ENCODE assay signal across 8 cellular contexts in the genomic region with DNA sequence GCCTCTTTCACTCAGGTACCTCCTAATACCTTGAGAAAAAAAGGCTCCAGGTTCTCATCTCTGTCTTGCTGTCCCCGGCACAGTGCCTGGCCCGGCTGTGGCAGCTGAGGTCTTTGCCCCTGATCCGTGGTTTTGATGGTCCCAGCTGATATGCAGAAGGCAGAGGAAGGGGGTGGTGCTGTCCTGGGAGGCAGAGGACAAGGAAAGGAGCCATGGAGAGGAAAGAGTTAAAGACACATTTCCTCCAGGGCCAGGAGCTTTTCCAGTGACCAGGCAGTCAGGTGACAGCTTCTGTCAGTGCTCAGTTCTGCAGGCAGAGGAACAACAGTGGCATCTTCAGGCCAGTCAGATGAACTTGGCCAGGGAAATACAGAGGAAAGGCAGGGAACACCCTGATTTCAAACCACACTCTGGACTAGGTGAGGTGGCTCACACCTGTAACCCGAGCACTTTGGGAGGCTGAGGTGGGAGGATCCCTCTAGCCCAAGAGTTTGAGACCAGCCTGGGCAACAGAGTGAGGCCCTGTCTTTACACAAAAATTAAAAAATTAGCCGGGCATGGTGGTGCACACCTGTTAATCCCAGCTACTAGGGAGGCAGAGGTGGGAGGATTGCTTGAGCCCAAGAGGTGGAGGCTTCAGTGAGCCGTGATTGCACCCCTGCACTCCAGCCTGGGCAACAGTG. TPM values are rescaled to one million over a fixed set of nuclear protein-coding genes. Genes with fewer than 3 reads are reported as not detected.
DNase-seq lines count a peak whose midpoint lies in the region; ATAC-seq and TF ChIP-seq lines count a peak whose summit lies in the region.

No MANE protein-coding gene starts in this region.

- dilution Hi-C loops in IMR-90 (cut with HindIII; ENCODE audit: low sequenced_read_pairs, unreplicated experiment), result no loop called here

- peaks cover 0 to 22% of the 10 kb centered on the region in 2 experiments; a peak in 2 of 4 replicates for H3K79me1 ChIP-seq in IMR-90 (ENCODE audit: low read depth in 1 of 2, low read length in 2 of 2)

- no peak for TF ChIP-seq CTCF in Calu3 (IDR thresholded peaks at IDR 0.05; ENCODE audit: unreplicated experiment)
- TF ChIP-seq CTCF in IMR-90 (conservative IDR thresholded peaks at IDR 0.05; ENCODE audit: low read depth, low read length), result peak; percentile 73
- peak in 4 of 7 experiments; percentile 8 to 55 (median 30) for TF ChIP-seq CTCF in stomach (IDR thresholded peaks at IDR 0.05)

- H3K14ac ChIP-seq in IMR-90 (replicated peaks; ENCODE audit: low read depth, low read length), result 0 out of 2 replicates have a peak overlapping the region, but pooled peaks have one; percentile 10

- peaks cover 7% of the 10 kb centered on the region for H3K4me1 Mint-ChIP-seq in Calu3 (ENCODE audit: low read depth, unreplicated experiment)

- H3K9me1 ChIP-seq in IMR-90 (ENCODE audit: insufficient read depth, low read length), result no peaks in the 10 kb centered on the region

- H4K8ac ChIP-seq in IMR-90 (ENCODE audit: low read depth in 2 of 2, low read length in 2 of 2), result no peak overlapping the region

- H3K9me3 ChIP-seq in IMR-90 (ENCODE audit: control insufficient read depth, insufficient read depth, low read length) (no peaks in the 10 kb centered on the region), stomach (no peaks in the 10 kb centered on the region)

- TF ChIP-seq POLR2A in IMR-90 (IDR thresholded peaks at IDR 0.05; ENCODE audit: low read depth, low read length), result no peak
- no peak for TF ChIP-seq POLR2A in stomach (IDR thresholded peaks at IDR 0.05)

- no peak overlapping the region for H2AK5ac ChIP-seq in IMR-90 (ENCODE audit: low read depth, low read length)

- 0 out of 2 replicates have a peak overlapping the region, but pooled peaks have one; percentile 4 for H2BK120ac ChIP-seq in IMR-90 (ENCODE audit: low read depth, low read length)

- no peak overlapping the region for H3K27ac Mint-ChIP-seq in Calu3 (ENCODE audit: unreplicated experiment)

- H3K27ac ChIP-seq in IMR-90 (ENCODE audit: insufficient read depth, low read length), result no peak overlapping the region
- no peak overlapping the region for H3K27ac ChIP-seq in stomach

- in situ Hi-C loops in IMR-90 (cut with MboI; ENCODE audit: low sequenced_read_pairs), result loop anchor here (5.0 to 10.0 kb wide), 3 partner anchors 202 to 625 kb away; no protein-coding TSS in a partner anchor

- H3K9ac ChIP-seq in IMR-90 (ENCODE audit: low read depth, low read length), result no peak overlapping the region

- peak; percentile 87 for TF ChIP-seq RAD21 in IMR-90 (IDR thresholded peaks at IDR 0.05; ENCODE audit: low read length)

- BruUV-seq in Calu3 (replicated peaks; lab: Mats Ljungman, UMichigan) (no TSS peak), IMR-90 (replicated peaks; lab: Mats Ljungman, UMichigan) (no TSS peak)

- H3K9me3 Mint-ChIP-seq in Calu3 (ENCODE audit: low read depth, unreplicated experiment), result no peaks in the 10 kb centered on the region

- no peak overlapping the region for H3K56ac ChIP-seq in IMR-90 (ENCODE audit: extremely low read depth, insufficient read depth, low read length)

- no peak overlapping the region for H4K91ac ChIP-seq in IMR-90 (ENCODE audit: insufficient read depth, low read depth, low read length)

- CTCF ChIA-PET in Calu3 (lab: Charles Lee), result interaction anchor here (1.2 to 2.2 kb wide), 2 partner anchors 203 to 463 kb away, joined by 3 to 41 read pairs; no protein-coding TSS in a partner anchor
- CTCF ChIA-PET in IMR-90 (lab: Yijun Ruan, JAX), result interaction anchor here (0.6 to 2.4 kb wide), 10 partner anchors 18 to 632 kb away, joined by 3 to 18 read pairs (median 4); no protein-coding TSS in a partner anchor

- no peak overlapping the region for H3K23ac ChIP-seq in IMR-90 (ENCODE audit: low read depth, low read length)

- peak overlapping the region; percentile 53 for H2AFZ ChIP-seq in IMR-90 (replicated peaks; ENCODE audit: low read length, poor library complexity)

- H3K4me3 ChIP-seq in IMR-90 (ENCODE audit: insufficient read depth, low read depth, low read length) (no peak overlapping the region), stomach (no peak overlapping the region)

- H3K4me1 ChIP-seq in IMR-90 (ENCODE audit: control insufficient read depth, insufficient read depth, low read length) (peaks cover 1% of the 10 kb centered on the region), stomach (peaks cover 13 to 40% (median 27%) of the 10 kb centered on the region in 4 donors)

- H3K27me3 ChIP-seq in IMR-90 (ENCODE audit: control insufficient read depth, insufficient read depth, low read length), result no peaks in the 10 kb centered on the region
- H3K27me3 ChIP-seq in stomach, result no peaks in the 10 kb centered on the region

- no peak overlapping the region for H3K4me3 Mint-ChIP-seq in Calu3 (ENCODE audit: low read depth, unreplicated experiment)

- POLR2A ChIA-PET in IMR-90 (lab: Charles Lee; ENCODE audit: unreplicated experiment), result no interaction called here

- no peak overlapping the region for H3K18ac ChIP-seq in IMR-90 (ENCODE audit: low read depth, low read length)

- H4K20me1 ChIP-seq in IMR-90 (ENCODE audit: insufficient read depth, low read length), result peaks cover 2% of the 10 kb centered on the region; the same call in 1 of the 2 replicates

- DNase-seq in Calu3 (peak; percentile 45), IMR-90 (peak; percentile 76), RPMI8226 (peak; percentile 18), fibroblast of peridontal ligament (ENCODE audit: extremely low read depth) (peak; percentile 72), stomach (peak; percentile 39)
- no peak for DNase-seq in stimulated activated CD4-positive, alpha-beta T cell treated with anti-CD3 and anti-CD28 coated beads, Interleukin-4, amount 100 ng/mL, for 1 hour

- WGBS in IMR-90 (ENCODE audit: extremely low coverage in 2 of 2, insufficient read length in 1 of 2), 2 experiments, result no CpG with 5 or more reads among the region's 6 CpGs
- WGBS in stomach, 5 donors, result 70 to 81% (median 77%) methylated on average over 6 of the region's 6 CpGs

- H2BK15ac ChIP-seq in IMR-90 (ENCODE audit: low read depth, low read length), result no peak overlapping the region

- no peak overlapping the region for H3K4me2 ChIP-seq in IMR-90 (ENCODE audit: low read depth, low read length)

- H2BK5ac ChIP-seq in IMR-90 (ENCODE audit: low read depth, low read length, poor library complexity, severe bottlenecking), result no peak overlapping the region

- TF ChIP-seq EP300 in stomach (IDR thresholded peaks at IDR 0.05), result no peak

- peaks cover 30% of the 10 kb centered on the region for H3K36me3 Mint-ChIP-seq in Calu3 (ENCODE audit: insufficient read depth, unreplicated experiment)

- ATAC-seq in IMR-90 (ENCODE audit: low read depth) (0 out of 2 replicates have a peak, but pooled peaks have one; percentile 6), GM21447 (IDR thresholded peaks at IDR 0.05; ENCODE audit: unreplicated experiment) (no peak), GM18909 (IDR thresholded peaks at IDR 0.05; ENCODE audit: poor library complexity, unreplicated experiment) (no peak)

- no peaks in the 10 kb centered on the region for H3K27me3 Mint-ChIP-seq in Calu3 (ENCODE audit: unreplicated experiment)

- no peaks in the 10 kb centered on the region for H3K36me3 ChIP-seq in IMR-90 (ENCODE audit: control insufficient read depth, insufficient read depth, low read length)
- H3K36me3 ChIP-seq in stomach, result no peaks in the 10 kb centered on the region

- H3K4ac ChIP-seq in IMR-90 (ENCODE audit: low read depth, low read length), result 0 out of 2 replicates have a peak overlapping the region, but pooled peaks have one; percentile 5

- intact Hi-C loops in Calu3 (cut with micrococcal nuclease; ENCODE audit: unreplicated experiment) (loop anchor here (1.0 to 2.0 kb wide), 2 partner anchors 181 to 462 kb away; no protein-coding TSS in a partner anchor), IMR-90 (cut with micrococcal nuclease) (loop anchor here (1.0 to 2.0 kb wide), 3 partner anchors 203 to 632 kb away; no protein-coding TSS in a partner anchor), stomach (cut with DNase I; ENCODE audit: low total_unique reads) (no loop called here)

- no peak overlapping the region for H2BK20ac ChIP-seq in IMR-90 (ENCODE audit: low read depth, low read length)

- peak overlapping the region; percentile 73 for H2AK9ac ChIP-seq in IMR-90 (replicated peaks; ENCODE audit: low read depth, low read length, poor library complexity)

- H4K5ac ChIP-seq in IMR-90 (ENCODE audit: low read depth, low read length), result no peak overlapping the region

TF ChIP-seq in IMR-90, 13 proteins besides CTCF, POLR2A, EP300 and RAD21 (continues in another document):
- TF ChIP-seq MXI1 (IDR thresholded peaks at IDR 0.05; ENCODE audit: borderline replicate concordance, low read depth, low read length), result no peak
- no peak for TF ChIP-seq RCOR1 (IDR thresholded peaks at IDR 0.05; ENCODE audit: insufficient replicate concordance, low read length)
- peak; percentile 85 for TF ChIP-seq SMC3 (IDR thresholded peaks at IDR 0.05; ENCODE audit: low read depth, low read length)
- TF ChIP-seq MAFK (IDR thresholded peaks at IDR 0.05; ENCODE audit: low read depth, low read length), result no peak
- TF ChIP-seq MAZ (IDR thresholded peaks at IDR 0.05; ENCODE audit: borderline replicate concordance, low read depth, low read length), result no peak
- no peak for TF ChIP-seq RFX5 (IDR thresholded peaks at IDR 0.05; ENCODE audit: low read depth, low read length)
- TF ChIP-seq BHLHE40 (IDR thresholded peaks at IDR 0.05; ENCODE audit: low read depth, low read length), result peak; percentile 35; the same call in 1 of the 2 replicates
- no peak for TF ChIP-seq CEBPB (IDR thresholded peaks at IDR 0.05; ENCODE audit: low read depth, low read length)
- no peak for TF ChIP-seq CHD1 (IDR thresholded peaks at IDR 0.05; ENCODE audit: low read depth, low read length)

RNA-seq across cellular contexts. Expression of a gene that starts 3.3 kb away (rescaled TPM):
- total RNA-seq in Calu3 (2022) (36.1 and 37.7 TPM in 2 replicates), IMR-90 (2012; rRNA removed) (14.4 and 18.3 TPM in 2 replicates), stomach (10 to 100 TPM; 13.4 to 68.9 (median 25.9) TPM)
- polyA plus RNA-seq in IMR-90 (2012; rRNA removed) (35.1 and 40.2 TPM in 2 replicates), stomach (10 to 100 TPM; 11.6 to 18.0 (median 15.4) TPM)
- 15.0 and 15.4 TPM in 2 replicates for polyA plus RNA-seq in IMR-90 (2012; cell fraction: cytosol; rRNA removed)
- polyA plus RNA-seq in IMR-90 (2012; cell fraction: nucleus; rRNA removed; ENCODE audit: low replicate concordance), result 85.9 and 135 TPM in 2 replicates

RNA-seq across cellular contexts. Expression of a gene that starts 24.7 kb away (rescaled TPM):
- total RNA-seq in Calu3 (2022) (0.54 and 0.64 TPM in 2 replicates), IMR-90 (2012; rRNA removed) (not detected in 2 replicates), stomach (10 to 100 TPM in 1 of 5 donors, 1 to 10 TPM in 2, under 1 TPM in 2; under 0.01 to 21.1 (median 1.1) TPM)
- polyA plus RNA-seq in IMR-90 (2012; rRNA removed) (under 0.01 TPM in 1 of 2 replicates, not detected in the other), stomach (under 1 TPM; 0.38 to 0.76 (median 0.62) TPM)
- 0.02 TPM in 1 of 2 replicates, not detected in the other for polyA plus RNA-seq in IMR-90 (2012; cell fraction: cytosol; rRNA removed)
- 0.01 and 0.11 TPM in 2 replicates for polyA plus RNA-seq in IMR-90 (2012; cell fraction: nucleus; rRNA removed; ENCODE audit: low replicate concordance)
